ENCODE assay signal across 8 cellular contexts in the genomic region with DNA sequence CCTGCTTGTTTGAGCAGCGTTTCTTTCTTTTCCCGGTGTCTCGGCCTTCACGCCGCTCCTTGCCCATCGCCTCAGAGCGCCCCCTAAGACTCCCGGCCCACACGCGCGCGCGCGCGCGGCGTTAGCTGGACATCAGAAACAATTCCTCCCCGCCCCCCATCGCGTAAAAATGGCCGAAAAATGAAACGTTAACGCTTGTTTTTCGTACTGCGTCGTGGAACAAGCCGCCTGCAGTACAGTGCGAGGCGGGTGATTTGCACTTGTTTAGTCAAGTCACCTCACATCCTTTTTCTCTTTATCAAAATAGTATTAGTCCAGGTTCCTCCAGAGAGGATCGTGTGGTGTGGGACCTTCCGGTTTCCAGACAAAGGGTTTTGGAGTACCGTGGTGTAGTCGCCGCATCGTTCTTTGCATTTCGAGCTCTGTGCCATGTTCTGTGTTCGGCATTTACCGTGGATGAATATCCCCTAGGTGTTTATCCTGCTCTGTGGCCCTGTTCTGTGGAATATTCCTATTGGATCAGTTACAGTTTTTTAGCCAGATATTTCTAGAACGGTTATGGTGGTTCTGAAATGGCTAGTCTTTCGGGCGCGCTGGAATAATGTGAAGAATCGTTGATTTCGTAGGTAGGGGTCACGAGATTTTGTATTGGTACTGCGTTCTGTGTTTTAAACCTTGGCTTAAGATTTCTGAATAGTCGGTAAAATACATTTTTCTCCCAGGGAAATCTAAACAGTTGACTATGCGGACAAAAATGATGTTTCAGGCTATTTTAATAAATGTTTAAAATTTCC. TPM values are rescaled to one million over a fixed set of nuclear protein-coding genes. Genes with fewer than 3 reads are reported as not detected.
DNase-seq lines count a peak whose midpoint lies in the region; ATAC-seq, FAIRE-seq and TF ChIP-seq lines count a peak whose summit lies in the region.

No MANE protein-coding gene starts in this region.

- H3K4me1 ChIP-seq in neuron (ENCODE audit: insufficient read depth, low read length) = peaks cover 11% of the 10 kb centered on the region
- peaks cover 15% of the 10 kb centered on the region for H3K4me1 ChIP-seq in thymus (ENCODE audit: control insufficient read depth, insufficient read depth, low read length)

- FAIRE-seq in D721Med (lab: Jason Lieb, UNC) (no peak), RCC 7860 (lab: Jason Lieb, UNC) (no peak)

- peak; percentile 41 for TF ChIP-seq CTCF in D721Med (IDR thresholded peaks at IDR 0.05; ENCODE audit: insufficient read depth, missing control alignments)

- intact Hi-C loops in activated naive CD4-positive, alpha-beta T cell treated with anti-CD3 and anti-CD28 coated beads for 36 hours (cut with micrococcal nuclease) = loop anchor here (2.0 to 10.0 kb wide), 7 partner anchors 218 to 1540 kb away; partner anchors contain the start of genes CDC25C, EGR1, FAM53C and HNRNPA0

- ATAC-seq in GM19463 (IDR thresholded peaks at IDR 0.05; ENCODE audit: unreplicated experiment) = peak; percentile 29

- peak overlapping the region; percentile 71 for H3K4me3 ChIP-seq in neuron (ENCODE audit: low read length)
- H3K4me3 ChIP-seq in thymus (ENCODE audit: low read length) = peak overlapping the region; percentile 87

- peaks cover 45% of the 10 kb centered on the region for H3K4me1 Mint-ChIP-seq in activated naive CD4-positive, alpha-beta T cell treated with anti-CD3 and anti-CD28 coated beads for 36 hours (ENCODE audit: low read depth)

- under 1% methylated on average over 48 of the region's 48 CpGs for WGBS in thymus

- no peaks in the 10 kb centered on the region for H3K9me3 Mint-ChIP-seq in activated naive CD4-positive, alpha-beta T cell treated with anti-CD3 and anti-CD28 coated beads for 36 hours

- no peak for DNase-seq in D721Med (ENCODE audit: insufficient read length, low spot score)
- peak; percentile 81 for DNase-seq in HT1080 (ENCODE audit: low read depth)
- peak; percentile 62 for DNase-seq in RCC 7860 (ENCODE audit: low spot score)
- DNase-seq in activated naive CD4-positive, alpha-beta T cell treated with anti-CD3 and anti-CD28 coated beads for 36 hours = peak; percentile 60
- peak; percentile 84 for DNase-seq in foreskin melanocyte

- peak overlapping the region; percentile 100 for H3K27ac ChIP-seq in thymus (ENCODE audit: low read depth)

- H3K4me3 Mint-ChIP-seq in activated naive CD4-positive, alpha-beta T cell treated with anti-CD3 and anti-CD28 coated beads for 36 hours = peak overlapping the region; percentile 89

- peaks cover 6% of the 10 kb centered on the region for H3K36me3 ChIP-seq in neuron (ENCODE audit: insufficient read depth, low read length)
- no peaks in the 10 kb centered on the region for H3K36me3 ChIP-seq in thymus (ENCODE audit: control insufficient read depth, insufficient read depth)

- no peak overlapping the region for H2AFZ ChIP-seq in neuron (ENCODE audit: low read depth, low read length)

- peak overlapping the region; percentile 97 for H3K27ac Mint-ChIP-seq in activated naive CD4-positive, alpha-beta T cell treated with anti-CD3 and anti-CD28 coated beads for 36 hours

- H3K27me3 Mint-ChIP-seq in activated naive CD4-positive, alpha-beta T cell treated with anti-CD3 and anti-CD28 coated beads for 36 hours (ENCODE audit: low read depth) = no peaks in the 10 kb centered on the region

- CTCF ChIA-PET in activated naive CD4-positive, alpha-beta T cell treated with anti-CD3 and anti-CD28 coated beads for 36 hours (lab: Charles Lee) = interaction anchor here (1.1 to 1.5 kb wide), 2 partner anchors 43 to 47 kb away, joined by 3 to 4 read pairs; partner anchors contain the start of gene PAIP2

- no peaks in the 10 kb centered on the region for H3K27me3 ChIP-seq in neuron (ENCODE audit: insufficient read depth, low read length)
- H3K27me3 ChIP-seq in thymus (ENCODE audit: control insufficient read depth, insufficient read depth) = no peaks in the 10 kb centered on the region

- peaks cover 30% of the 10 kb centered on the region for H3K36me3 Mint-ChIP-seq in activated naive CD4-positive, alpha-beta T cell treated with anti-CD3 and anti-CD28 coated beads for 36 hours (ENCODE audit: low read depth)

- H3K9me3 ChIP-seq in neuron (ENCODE audit: low read length) (no peaks in the 10 kb centered on the region), thymus (ENCODE audit: control insufficient read depth) (no peaks in the 10 kb centered on the region)

RNA-seq across cellular contexts. Expression of gene MATR3, which starts 1.0 kb away (rescaled TPM):
- total RNA-seq in HT1080 (2014; rRNA removed; shearing (Covaris generic)) = 124 and 175 TPM in 2 replicates
- polyA plus RNA-seq in HT1080 (2015; cell fraction: cytosol; rRNA removed) = 140 and 186 TPM in 2 replicates
- 487 and 549 TPM in 2 replicates for polyA plus RNA-seq in HT1080 (2015; cell fraction: nucleus; rRNA removed)
- total RNA-seq in activated naive CD4-positive, alpha-beta T cell treated with anti-CD3 and anti-CD28 coated beads for 36 hours = 100 to 1,000 TPM; 137 to 164 TPM
- polyA plus RNA-seq in thymus = 253 TPM

RNA-seq across cellular contexts. Expression of gene PAIP2, which starts 47.1 kb away (rescaled TPM):
- total RNA-seq in HT1080 (2014; rRNA removed; shearing (Covaris generic)) = 56.4 and 86.9 TPM in 2 replicates
- polyA plus RNA-seq in HT1080 (2015; cell fraction: cytosol; rRNA removed) = 116 and 120 TPM in 2 replicates
- 47.2 and 47.3 TPM in 2 replicates for polyA plus RNA-seq in HT1080 (2015; cell fraction: nucleus; rRNA removed)
- 10 to 100 TPM; 68.8 to 74.3 TPM for total RNA-seq in activated naive CD4-positive, alpha-beta T cell treated with anti-CD3 and anti-CD28 coated beads for 36 hours
- polyA plus RNA-seq in thymus = 155 TPM
